In the genomic region with DNA sequence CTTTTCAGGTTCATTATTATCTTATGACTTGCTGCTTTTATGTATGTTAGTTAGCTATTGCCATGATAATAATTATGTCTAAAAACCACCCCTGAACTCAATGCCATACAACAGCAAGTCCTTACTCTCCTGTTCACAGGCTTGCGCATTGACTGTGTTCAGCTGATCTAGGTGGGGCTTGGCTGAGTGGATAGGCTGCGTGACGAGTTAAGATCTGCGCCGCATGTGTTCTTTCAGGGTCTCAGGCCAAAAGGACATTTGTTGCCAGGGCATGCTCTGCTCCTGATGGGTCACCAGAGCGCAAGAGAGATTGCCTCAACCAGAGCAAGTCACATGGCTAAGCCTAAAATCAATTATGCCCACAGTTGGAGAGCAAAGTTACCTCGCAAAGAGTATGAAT, we compare ENCODE assay signal across 8 cellular contexts. TPM values are rescaled to one million over a fixed set of nuclear protein-coding genes. Genes with fewer than 3 reads are reported as not detected.
DNase-seq lines count a peak whose midpoint lies in the region; ATAC-seq and TF ChIP-seq lines count a peak whose summit lies in the region.

No MANE protein-coding gene starts in this region.

- peaks cover 28% of the 10 kb centered on the region for H3K4me1 Mint-ChIP-seq in central memory CD8-positive, alpha-beta T cell

- no peak overlapping the region; the same call in 1 of the 2 replicates for H3K4ac ChIP-seq in IMR-90 (ENCODE audit: low read depth, low read length)

- H3K36me3 Mint-ChIP-seq in central memory CD8-positive, alpha-beta T cell (ENCODE audit: insufficient read depth), result peaks cover 12% of the 10 kb centered on the region

- no peak for TF ChIP-seq RAD21 in IMR-90 (IDR thresholded peaks at IDR 0.05; ENCODE audit: low read length)

- peak overlapping the region; percentile 86 to 95; a peak in 3 of 4 replicates for H4K8ac ChIP-seq in IMR-90 (ENCODE audit: low read depth in 2 of 2, low read length in 2 of 2)

- intact Hi-C loops in IMR-90 (cut with micrococcal nuclease) (loop anchor here (1.0 to 5.0 kb wide), 2 partner anchors 56 to 65 kb away; a partner anchor contains a TSS), uterus (cut with DNase I; ENCODE audit: low total_unique reads) (no loop called here)

- no peaks in the 10 kb centered on the region for H3K9me1 ChIP-seq in IMR-90 (ENCODE audit: insufficient read depth, low read length)

- CTCF ChIA-PET in IMR-90 (lab: Yijun Ruan, JAX), result no interaction called here

- no peak overlapping the region for H2BK120ac ChIP-seq in IMR-90 (ENCODE audit: low read depth, low read length)

- H3K18ac ChIP-seq in IMR-90 (ENCODE audit: low read depth, low read length), result no peak overlapping the region

- TF ChIP-seq POLR2A in IMR-90 (IDR thresholded peaks at IDR 0.05; ENCODE audit: low read depth, low read length), result no peak
- no peak for TF ChIP-seq POLR2A in uterus (IDR thresholded peaks at IDR 0.05)

- no peaks in the 10 kb centered on the region for H3K27me3 ChIP-seq in IMR-90 (ENCODE audit: control insufficient read depth, insufficient read depth, low read length)
- no peaks in the 10 kb centered on the region for H3K27me3 ChIP-seq in uterus

- BruUV-seq in IMR-90 (replicated peaks; lab: Mats Ljungman, UMichigan), result no TSS peak

- dilution Hi-C loops in IMR-90 (cut with HindIII; ENCODE audit: low sequenced_read_pairs, unreplicated experiment), result no loop called here

- in situ Hi-C loops in IMR-90 (cut with MboI; ENCODE audit: low sequenced_read_pairs), result no loop called here

- no peak overlapping the region for H2BK20ac ChIP-seq in IMR-90 (ENCODE audit: low read depth, low read length)

- peak overlapping the region; percentile 37; the same call in 1 of the 2 replicates for H3K23ac ChIP-seq in IMR-90 (ENCODE audit: low read depth, low read length)

- no peaks in the 10 kb centered on the region for H3K27me3 Mint-ChIP-seq in central memory CD8-positive, alpha-beta T cell

- DNase-seq in IMR-90 (peak; percentile 33), medulla oblongata (ENCODE audit: extremely low spot score) (peak; percentile 19), uterus (no peak), T-helper 9 cell (no peak)
- DNase-seq in central memory CD8-positive, alpha-beta T cell (ENCODE audit: low spot score in 2 of 2), result no peak

- ATAC-seq in IMR-90 (ENCODE audit: low read depth), result 0 out of 2 replicates have a peak, but pooled peaks have one; percentile 2
- ATAC-seq in central memory CD8-positive, alpha-beta T cell (replicated peaks; ENCODE audit: extremely low read depth, poor library complexity, severe bottlenecking), result no peak
- no peak for ATAC-seq in HG02884 (IDR thresholded peaks at IDR 0.05; ENCODE audit: unreplicated experiment)
- no peak for ATAC-seq in GM19351 (IDR thresholded peaks at IDR 0.05; ENCODE audit: unreplicated experiment)

- peak overlapping the region; percentile 88 for H3K4me3 Mint-ChIP-seq in central memory CD8-positive, alpha-beta T cell

- no peak for TF ChIP-seq CTCF in C4-2B (conservative IDR thresholded peaks at IDR 0.05)
- TF ChIP-seq CTCF in IMR-90 (conservative IDR thresholded peaks at IDR 0.05; ENCODE audit: low read depth, low read length), result no peak
- no peak for TF ChIP-seq CTCF in uterus (IDR thresholded peaks at IDR 0.05)

- peaks cover 15 to 16% of the 10 kb centered on the region in 2 experiments for H3K79me1 ChIP-seq in IMR-90 (ENCODE audit: low read depth in 1 of 2, low read length in 2 of 2)

- peaks cover 2% of the 10 kb centered on the region; the same call in 1 of the 2 replicates for H3K9me3 ChIP-seq in IMR-90 (ENCODE audit: control insufficient read depth, insufficient read depth, low read length)
- H3K9me3 ChIP-seq in uterus, result no peaks in the 10 kb centered on the region

- no peak overlapping the region for H2AK9ac ChIP-seq in IMR-90 (replicated peaks; ENCODE audit: low read depth, low read length, poor library complexity)

- H3K4me1 ChIP-seq in IMR-90 (ENCODE audit: control insufficient read depth, insufficient read depth, low read length), result no peaks in the 10 kb centered on the region
- H3K4me1 ChIP-seq in uterus, result no peaks in the 10 kb centered on the region

- H3K27ac ChIP-seq in C4-2B (peak overlapping the region; percentile 82), IMR-90 (ENCODE audit: insufficient read depth, low read length) (peak overlapping the region; percentile 35), uterus (peak overlapping the region; percentile 90 to 91)

- H3K4me3 ChIP-seq in IMR-90 (ENCODE audit: insufficient read depth, low read depth, low read length), result peak overlapping the region; percentile 87
- peak overlapping the region; percentile 68 to 69 for H3K4me3 ChIP-seq in uterus

- H3K56ac ChIP-seq in IMR-90 (ENCODE audit: extremely low read depth, insufficient read depth, low read length), result no peak overlapping the region

- H3K4me2 ChIP-seq in IMR-90 (ENCODE audit: low read depth, low read length), result peak overlapping the region; percentile 92

- H3K9ac ChIP-seq in IMR-90 (ENCODE audit: low read depth, low read length), result peak overlapping the region; percentile 96

- H4K20me1 ChIP-seq in IMR-90 (ENCODE audit: insufficient read depth, low read length), result no peaks in the 10 kb centered on the region

- no peak overlapping the region for H2AK5ac ChIP-seq in IMR-90 (ENCODE audit: low read depth, low read length)

- peak overlapping the region; percentile 90 for H3K27ac Mint-ChIP-seq in central memory CD8-positive, alpha-beta T cell (ENCODE audit: low read depth)

- H2BK5ac ChIP-seq in IMR-90 (ENCODE audit: low read depth, low read length, poor library complexity, severe bottlenecking), result no peak overlapping the region

- POLR2A ChIA-PET in IMR-90 (lab: Charles Lee; ENCODE audit: unreplicated experiment), result no interaction called here

- H4K91ac ChIP-seq in IMR-90 (ENCODE audit: insufficient read depth, low read depth, low read length), result no peak overlapping the region

- peak overlapping the region; percentile 38 for H2AFZ ChIP-seq in IMR-90 (replicated peaks; ENCODE audit: low read length, poor library complexity)

- peaks cover 6% of the 10 kb centered on the region for H3K36me3 ChIP-seq in IMR-90 (ENCODE audit: control insufficient read depth, insufficient read depth, low read length)
- H3K36me3 ChIP-seq in uterus, result no peaks in the 10 kb centered on the region

- H4K5ac ChIP-seq in IMR-90 (ENCODE audit: low read depth, low read length), result peak overlapping the region; percentile 15; the same call in 1 of the 2 replicates

- 18% methylated on average over 4 of the region's 7 CpGs; no CpG with 5 or more reads in 1 of the 2 experiments for WGBS in IMR-90 (ENCODE audit: extremely low coverage in 2 of 2, insufficient read length in 1 of 2), 2 experiments

- H2BK15ac ChIP-seq in IMR-90 (ENCODE audit: low read depth, low read length), result no peak overlapping the region

- no peaks in the 10 kb centered on the region for H3K9me3 Mint-ChIP-seq in central memory CD8-positive, alpha-beta T cell

- H3K14ac ChIP-seq in IMR-90 (replicated peaks; ENCODE audit: low read depth, low read length), result no peak overlapping the region; the same call in 1 of the 2 replicates

TF ChIP-seq in IMR-90, 13 proteins besides CTCF, POLR2A, EP300 and RAD21:
- TF ChIP-seq, protein P1, sequence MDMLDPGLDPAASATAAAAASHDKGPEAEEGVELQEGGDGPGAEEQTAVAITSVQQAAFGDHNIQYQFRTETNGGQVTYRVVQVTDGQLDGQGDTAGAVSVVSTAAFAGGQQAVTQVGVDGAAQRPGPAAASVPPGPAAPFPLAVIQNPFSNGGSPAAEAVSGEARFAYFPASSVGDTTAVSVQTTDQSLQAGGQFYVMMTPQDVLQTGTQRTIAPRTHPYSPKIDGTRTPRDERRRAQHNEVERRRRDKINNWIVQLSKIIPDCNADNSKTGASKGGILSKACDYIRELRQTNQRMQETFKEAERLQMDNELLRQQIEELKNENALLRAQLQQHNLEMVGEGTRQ (IDR thresholded peaks at IDR 0.05; ENCODE audit: low read depth, low read length), result 0 out of 2 replicates have a peak, but pooled peaks have one; percentile 8
- no peak for TF ChIP-seq MAZ (IDR thresholded peaks at IDR 0.05; ENCODE audit: borderline replicate concordance, low read depth, low read length)

RNA-seq across cellular contexts. Expression of a gene that starts 0.9 kb away (rescaled TPM):
- 7.3 and 10.6 TPM in 2 replicates for total RNA-seq in IMR-90 (2012; rRNA removed)
- polyA plus RNA-seq in IMR-90 (2012; rRNA removed), result 2.3 and 3.0 TPM in 2 replicates
- 1.7 and 2.5 TPM in 2 replicates for polyA plus RNA-seq in IMR-90 (2012; cell fraction: cytosol; rRNA removed)
- 1.2 and 4.2 TPM in 2 replicates for polyA plus RNA-seq in IMR-90 (2012; cell fraction: nucleus; rRNA removed; ENCODE audit: low replicate concordance)
- total RNA-seq in uterus, result 10 to 100 TPM in 3 of 4 donors, 1 to 10 TPM in 1; 2.4 to 34.0 (median 15.5) TPM

RNA-seq across cellular contexts. Expression of a gene that starts 0.9 kb away (rescaled TPM):
- total RNA-seq in IMR-90 (2012; rRNA removed) (3.0 and 3.3 TPM in 2 replicates), uterus (10 to 100 TPM in 1 of 4 donors, 1 to 10 TPM in 3; 2.1 to 11.5 (median 5.1) TPM)
- polyA plus RNA-seq in IMR-90 (2012; rRNA removed), result 0.46 and 0.58 TPM in 2 replicates
- 0.19 and 0.25 TPM in 2 replicates for polyA plus RNA-seq in IMR-90 (2012; cell fraction: cytosol; rRNA removed)
- polyA plus RNA-seq in IMR-90 (2012; cell fraction: nucleus; rRNA removed; ENCODE audit: low replicate concordance), result 0.23 and 0.56 TPM in 2 replicates

Comparison
In these comparisons a context has a peak if more than half of its experiments do, and no peak if none do; other contexts are left out.
1. H3K27ac ChIP-seq: peak in every context shown above with its lines; median percentile 90 in uterus; 82 in C4-2B; 35 in IMR-90.
2. DNase-seq: peak in IMR-90 (single experiment) and medulla oblongata (single experiment); none in central memory CD8-positive, alpha-beta T cell (0 of 2), uterus (0 of 2) and T-helper 9 cell (single experiment).